Comparison of ENCODE assay signal across 15 cellular contexts in the genomic region with DNA sequence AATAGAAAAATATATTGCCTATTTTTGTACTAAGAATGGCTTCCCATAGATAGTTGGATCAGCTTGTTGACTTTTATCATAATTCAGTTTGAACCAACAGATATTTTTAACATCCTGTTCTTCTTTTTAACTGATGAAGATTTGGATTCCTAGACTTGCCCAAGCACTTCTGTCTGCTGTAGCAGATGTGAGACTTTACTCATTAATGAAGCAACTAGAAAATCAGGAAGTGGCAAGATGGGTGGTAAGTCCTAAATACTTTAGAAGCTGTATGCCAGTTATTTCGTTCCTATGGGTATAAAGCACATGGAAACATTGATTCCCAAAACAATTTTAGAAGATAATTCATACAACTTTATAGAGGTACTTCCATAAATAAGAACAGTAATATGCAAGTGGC.
"Had no signal": no experiment of that assay in that cellular context is flagged by ENCODE, and none has a peak within 500 bp of the region (broad histone marks: within the 10 kb centered on the region; RNA-seq: fewer than 3 reads in every experiment).

No MANE protein-coding gene starts in this region.

- ATAC-seq: activated CD4-positive, CD25-positive, alpha-beta regulatory T cell treated with anti-CD3 and anti-CD28 coated beads, Interleukin-2, amount 50 U/mL, for 24 hours; activated T-cell treated with anti-CD3 and anti-CD28 coated beads, Interleukin-2, amount 50 U/mL, for 4 hours; left lobe of liver; stimulated activated naive B cell treated with anti-CD40 and anti-IgM and Interleukin-4, amounts not matched to agents 10 μg/mL and 1 μg/mL and 100 μg/mL, for 72 hours had no signal

- H3K36me3 ChIP-seq: brain microvascular endothelial cell had no signal

- H3K27me3 ChIP-seq: brain microvascular endothelial cell, dorsolateral prefrontal cortex had no signal

- H3K4me3 ChIP-seq: dorsolateral prefrontal cortex had no signal

- H3K27ac ChIP-seq: brain microvascular endothelial cell, dorsolateral prefrontal cortex had no signal

- DNase-seq: activated CD4-positive, alpha-beta T cell treated with anti-CD3 and anti-CD28 coated beads, Interleukin-2, amount 10 ng/mL, durations not matched to agents 7 days and 5 days; activated CD8-positive, alpha-beta memory T cell treated with anti-CD3 and anti-CD28 coated beads, Interleukin-2, amount 50 U/mL, for 4 hours; activated naive CD4-positive, alpha-beta T cell treated with anti-CD3 and anti-CD28 coated beads for 36 hours; activated T-cell treated with anti-CD3 and anti-CD28 coated beads, Interleukin-2, amount 50 U/mL, for 4 hours; aorta; brain microvascular endothelial cell; central memory CD4-positive, alpha-beta T cell; dorsolateral prefrontal cortex; kidney; nucleus accumbens; stimulated activated naive B cell treated with anti-CD40 and anti-IgM and Interleukin-4, amounts not matched to agents 10 μg/mL and 1 μg/mL and 100 μg/mL, for 72 hours had no signal

- H3K27me3 Mint-ChIP-seq: activated CD4-positive, alpha-beta T cell treated with anti-CD3 and anti-CD28 coated beads, Interleukin-2, amount 10 ng/mL, durations not matched to agents 7 days and 5 days; stimulated activated naive B cell treated with anti-CD40 and anti-IgM and Interleukin-4, amounts not matched to agents 10 μg/mL and 1 μg/mL and 100 μg/mL, for 72 hours had no signal

- H3K27ac Mint-ChIP-seq: activated CD4-positive, alpha-beta T cell treated with anti-CD3 and anti-CD28 coated beads, Interleukin-2, amount 10 ng/mL, durations not matched to agents 7 days and 5 days; activated naive CD4-positive, alpha-beta T cell treated with anti-CD3 and anti-CD28 coated beads for 36 hours; mesothelial cell of epicardium; nephron; stimulated activated naive B cell treated with anti-CD40 and anti-IgM and Interleukin-4, amounts not matched to agents 10 μg/mL and 1 μg/mL and 100 μg/mL, for 72 hours had no signal

- H3K4me3 Mint-ChIP-seq: activated CD4-positive, alpha-beta T cell treated with anti-CD3 and anti-CD28 coated beads, Interleukin-2, amount 10 ng/mL, durations not matched to agents 7 days and 5 days; activated naive CD4-positive, alpha-beta T cell treated with anti-CD3 and anti-CD28 coated beads for 36 hours; activated T-cell treated with anti-CD3 and anti-CD28 coated beads, Interleukin-2, amount 50 U/mL, for 4 hours; mesothelial cell of epicardium; nephron; stimulated activated naive B cell treated with anti-CD40 and anti-IgM and Interleukin-4, amounts not matched to agents 10 μg/mL and 1 μg/mL and 100 μg/mL, for 72 hours had no signal

- H3K9me3 Mint-ChIP-seq: activated CD4-positive, alpha-beta T cell treated with anti-CD3 and anti-CD28 coated beads, Interleukin-2, amount 10 ng/mL, durations not matched to agents 7 days and 5 days; activated naive CD4-positive, alpha-beta T cell treated with anti-CD3 and anti-CD28 coated beads for 36 hours; activated T-cell treated with anti-CD3 and anti-CD28 coated beads, Interleukin-2, amount 50 U/mL, for 4 hours; mesothelial cell of epicardium; nephron; stimulated activated naive B cell treated with anti-CD40 and anti-IgM and Interleukin-4, amounts not matched to agents 10 μg/mL and 1 μg/mL and 100 μg/mL, for 72 hours had no signal

- H3K4me1 Mint-ChIP-seq: mesothelial cell of epicardium, nephron had no signal
